In the genomic region with DNA sequence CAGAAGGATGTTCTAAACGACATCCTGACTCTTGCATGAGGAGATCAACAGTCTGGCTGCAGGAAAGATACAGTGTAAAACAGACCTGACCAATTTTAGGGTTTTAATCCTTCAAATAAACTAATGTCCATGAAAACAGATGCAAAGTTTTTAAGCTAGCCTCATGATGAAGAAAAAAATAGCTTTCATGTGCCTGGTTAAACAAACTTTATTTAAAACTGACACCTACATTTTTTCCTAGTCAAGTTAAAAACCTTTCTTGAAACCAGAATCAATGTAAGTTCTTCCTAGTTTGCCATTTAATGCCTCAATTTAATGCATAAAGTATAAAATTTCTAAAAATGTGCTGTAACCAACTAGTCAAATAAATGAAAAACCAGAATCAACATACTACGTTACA, we compare ENCODE assay signal across 8 cellular contexts. TPM values are rescaled to one million over a fixed set of nuclear protein-coding genes. Genes with fewer than 3 reads are reported as not detected.
DNase-seq lines count a peak whose midpoint lies in the region; TF ChIP-seq lines count a peak whose summit lies in the region.

No MANE protein-coding gene starts in this region.

- WGBS in esophagus squamous epithelium, 2 donors, result 0 to 8% methylated on average over 2 of the region's 2 CpGs
- WGBS in lower leg skin, 2 donors, result 11% methylated on average over 2 of the region's 2 CpGs

- intact Hi-C loops in esophagus squamous epithelium (cut with DNase I), result loop anchor here (10.0 kb wide), 1 partner anchor 73 kb away; no protein-coding TSS in a partner anchor
- intact Hi-C loops in lower leg skin (cut with DNase I; ENCODE audit: low total_unique reads), result no loop called here

- peaks cover 0 to 24% (median 0%) of the 10 kb centered on the region in 3 donors for H3K36me3 ChIP-seq in Peyer's patch
- peaks cover 0 to 38% (median 7%) of the 10 kb centered on the region in 3 donors for H3K36me3 ChIP-seq in esophagus squamous epithelium

- peak overlapping the region; percentile 80; the same call in 1 of the 2 replicates for H3K4me3 ChIP-seq in GM08714 (ENCODE audit: low read length)
- peak overlapping the region in 2 of 4 donors; percentile 71 to 91 for H3K4me3 ChIP-seq in Peyer's patch
- peak overlapping the region; percentile 85 to 98 (median 91) for H3K4me3 ChIP-seq in esophagus squamous epithelium
- H3K4me3 ChIP-seq in retinal pigment epithelial cell (ENCODE audit: low read length), result peak overlapping the region; percentile 84
- H3K4me3 ChIP-seq in lower leg skin (ENCODE audit: low read depth, poor library complexity, severe bottlenecking), result no peak overlapping the region

- H3K27me3 ChIP-seq in Peyer's patch, result no peaks in the 10 kb centered on the region
- no peaks in the 10 kb centered on the region for H3K27me3 ChIP-seq in esophagus squamous epithelium

- no peak for TF ChIP-seq CTCF in Peyer's patch (IDR thresholded peaks at IDR 0.05)
- TF ChIP-seq CTCF in esophagus squamous epithelium (IDR thresholded peaks at IDR 0.05), result no peak
- TF ChIP-seq CTCF in retinal pigment epithelial cell (conservative IDR thresholded peaks at IDR 0.05; ENCODE audit: low read depth, low read length), result no peak
- no peak for TF ChIP-seq CTCF in lower leg skin (IDR thresholded peaks at IDR 0.05)

- H3K4me1 ChIP-seq in Peyer's patch (peaks cover 0 to 53% (median 9%) of the 10 kb centered on the region in 4 donors), esophagus squamous epithelium (peaks cover 6 to 74% (median 49%) of the 10 kb centered on the region in 3 donors)

- H3K27ac ChIP-seq in Peyer's patch, result peak overlapping the region in 3 of 4 donors; percentile 89 to 97 (median 95)
- H3K27ac ChIP-seq in esophagus squamous epithelium, result peak overlapping the region; percentile 96 to 99 (median 98)

- TF ChIP-seq POLR2A in Peyer's patch (IDR thresholded peaks at IDR 0.05) (no peak), esophagus squamous epithelium (IDR thresholded peaks at IDR 0.05) (no peak), lower leg skin (IDR thresholded peaks at IDR 0.05) (no peak)

- DNase-seq in Peyer's patch (no peak), esophagus squamous epithelium (lab: John Stamatoyannopoulos, UW) (no peak), retinal pigment epithelial cell (ENCODE audit: low read depth) (no peak), NCI-H226 (no peak), lower leg skin (ENCODE audit: low spot score in 2 of 2) (no peak)
- DNase-seq in effector CD8-positive, alpha-beta T cell (lab: John Stamatoyannopoulos, UW), result no peak
- no peak for DNase-seq in effector CD4-positive, alpha-beta T cell

- H3K9me3 ChIP-seq in Peyer's patch (no peaks in the 10 kb centered on the region), esophagus squamous epithelium (no peaks in the 10 kb centered on the region)

RNA-seq across cellular contexts. Expression of a gene that starts 2.9 kb away (rescaled TPM):
- total RNA-seq in Peyer's patch, result 10 to 100 TPM; 48.0 to 80.9 (median 61.2) TPM
- 100 to 1,000 TPM in 1 of 4 donors, 10 to 100 TPM in 3; 38.3 to 111 (median 61.9) TPM for total RNA-seq in esophagus squamous epithelium
- 100 to 1,000 TPM; 120 to 141 (median 130) TPM for total RNA-seq in lower leg skin
